ENCODE assay signal across 9 cellular contexts in genomic region chr7:151225948-151226510, GRCh38. TPM values are rescaled to one million over a fixed set of nuclear protein-coding genes. Genes with fewer than 3 reads are reported as not detected.
A peak's percentile ranks its signal among the peaks of the same experiment; 100 is the strongest.
DNase-seq lines count a peak whose midpoint lies in the region; ATAC-seq and TF ChIP-seq lines count a peak whose summit lies in the region.
"Had no signal": no experiment of that assay in that cellular context is flagged by ENCODE, and none has a peak within 500 bp of the region (broad histone marks: within the 10 kb centered on the region; RNA-seq: fewer than 3 reads in every experiment).

No MANE protein-coding gene starts in this region.

- H3K27ac Mint-ChIP-seq in GM23338 = no peak overlapping the region

- no peaks in the 10 kb centered on the region for H3K27me3 ChIP-seq in GM23338 (ENCODE audit: insufficient read depth)
- no peaks in the 10 kb centered on the region for H3K27me3 ChIP-seq in SJSA1 (replicated peaks)

- H3K4me2 ChIP-seq in GM23338 = peak overlapping the region; percentile 91

- H3K4me1 ChIP-seq in GM23338 (ENCODE audit: insufficient read depth) = peaks cover 13% of the 10 kb centered on the region
- H3K4me1 ChIP-seq in SJSA1 (replicated peaks) = peaks cover 16% of the 10 kb centered on the region

- peaks cover 9% of the 10 kb centered on the region for H3F3A ChIP-seq in GM23338 (replicated peaks; ENCODE audit: low read depth)

- peaks cover 14% of the 10 kb centered on the region; the same call in 1 of the 2 replicates for H4K20me1 ChIP-seq in GM23338 (replicated peaks; ENCODE audit: insufficient read depth)

- H3K9me3 ChIP-seq in SJSA1 (replicated peaks) = no peaks in the 10 kb centered on the region

- no peak overlapping the region for H3K27ac ChIP-seq in GM23338 (ENCODE audit: low read depth)
- no peak overlapping the region for H3K27ac ChIP-seq in SJSA1

- H3K27me3 Mint-ChIP-seq in GM23338 (ENCODE audit: insufficient read depth, low read depth, poor library complexity) = peaks cover 11% of the 10 kb centered on the region

- no peaks in the 10 kb centered on the region for H3K9me3 Mint-ChIP-seq in GM23338

- H3K36me3 ChIP-seq in GM23338 (ENCODE audit: insufficient read depth) = peaks cover 25% of the 10 kb centered on the region
- peaks cover 53% of the 10 kb centered on the region for H3K36me3 ChIP-seq in SJSA1

- ATAC-seq in GM23338 (no peak), GM21515 (IDR thresholded peaks at IDR 0.05; ENCODE audit: unreplicated experiment) (no peak)

- H3K4me3 Mint-ChIP-seq in GM23338 = peak overlapping the region; percentile 98

- H2AFZ ChIP-seq in GM23338 = no peak overlapping the region

- peaks cover 17% of the 10 kb centered on the region for H3K79me2 ChIP-seq in GM23338 (replicated peaks; ENCODE audit: insufficient read depth)

- H3K4me3 ChIP-seq in GM23338 = peak overlapping the region; percentile 95
- peak overlapping the region; percentile 57 for H3K4me3 ChIP-seq in SJSA1
- peak overlapping the region; percentile 90 for H3K4me3 ChIP-seq in fibroblast of the aortic adventitia (ENCODE audit: low read depth, low read length)
- peak overlapping the region; percentile 81 for H3K4me3 ChIP-seq in skeletal muscle cell (ENCODE audit: low read depth, low read length)

- no peaks in the 10 kb centered on the region for H3K9me2 ChIP-seq in GM23338 (ENCODE audit: insufficient read depth)

- DNase-seq in GM23338 (ENCODE audit: low spot score) = no peak
- DNase-seq in SJSA1 (ENCODE audit: low read depth in 1 of 2, low spot score in 2 of 2) = no peak
- DNase-seq in fibroblast of the aortic adventitia (ENCODE audit: low read depth) = no peak
- DNase-seq in skeletal muscle cell (ENCODE audit: low read depth) = no peak
- no peak for DNase-seq in NCI-H1694 treated with DMSO at 0.1 percent for 48 hours (lab: John Stamatoyannopoulos, UW)
- no peak for DNase-seq in stimulated activated naive CD4-positive, alpha-beta T cell (lab: John Stamatoyannopoulos, UW)
- DNase-seq in stimulated activated CD4-positive, alpha-beta T cell treated with anti-CD3 and anti-CD28 coated beads, Interleukin-4, amount 100 ng/mL, for 4 hours = no peak

- peaks cover 23% of the 10 kb centered on the region for H3K4me1 Mint-ChIP-seq in GM23338

- H3K36me3 Mint-ChIP-seq in GM23338 (ENCODE audit: low read depth) = peaks cover 53% of the 10 kb centered on the region

- TF ChIP-seq CTCF in GM23338 (conservative IDR thresholded peaks at IDR 0.05; ENCODE audit: low read depth in 2 of 2) (no peak), fibroblast of the aortic adventitia (IDR thresholded peaks at IDR 0.05; ENCODE audit: insufficient read depth, low read length) (no peak)

TF ChIP-seq in GM23338, 12 proteins besides CTCF, POLR2A, EP300 and RAD21 (continues in another document):
- no peak for TF ChIP-seq ETS1 (IDR thresholded peaks at IDR 0.05)
- TF ChIP-seq POLR2AphosphoS5 (IDR thresholded peaks at IDR 0.05; ENCODE audit: low read depth) = no peak
- no peak for TF ChIP-seq CREB1 (CRISPR knock-in tag; IDR thresholded peaks at IDR 0.05; ENCODE audit: low read depth)
- TF ChIP-seq ZNF114 (CRISPR knock-in tag; IDR thresholded peaks at IDR 0.05) = no peak
- no peak for TF ChIP-seq ZNF331 (CRISPR knock-in tag; IDR thresholded peaks at IDR 0.05; ENCODE audit: low read depth)
- TF ChIP-seq ZNF462 (CRISPR knock-in tag; IDR thresholded peaks at IDR 0.05) = no peak

RNA-seq across cellular contexts. Expression of gene ABCF2, which starts 1.0 kb away (rescaled TPM):
- 47.9 and 58.7 TPM in 2 replicates for total RNA-seq in GM23338 (2014; rRNA removed; shearing (Covaris generic))
- polyA plus RNA-seq in GM23338 (2016; fragmentation: Nextera tagmentation; extraction: Ambion mirVana) = 17.8 and 18.7 TPM in 2 replicates
- total RNA-seq in SJSA1 (2014; rRNA removed; shearing (Covaris generic)) = 52.0 and 72.6 TPM in 2 replicates
- total RNA-seq in fibroblast of the aortic adventitia (ENCODE audit: low replicate concordance) = 18.8 and 50.9 TPM in 2 replicates

RNA-seq across cellular contexts. Expression of gene CHPF2, which starts 6.3 kb away (rescaled TPM):
- total RNA-seq in GM23338 (2014; rRNA removed; shearing (Covaris generic)) = 24.9 and 26.1 TPM in 2 replicates
- polyA plus RNA-seq in GM23338 (2016; fragmentation: Nextera tagmentation; extraction: Ambion mirVana) = 4.8 and 5.4 TPM in 2 replicates
- 50.1 and 68.1 TPM in 2 replicates for total RNA-seq in SJSA1 (2014; rRNA removed; shearing (Covaris generic))
- total RNA-seq in fibroblast of the aortic adventitia (ENCODE audit: low replicate concordance) = 33.0 and 47.0 TPM in 2 replicates

RNA-seq across cellular contexts. Expression of gene H2BK1, which starts 15.7 kb away (rescaled TPM):
- not detected in 2 replicates for total RNA-seq in GM23338 (2014; rRNA removed; shearing (Covaris generic))
- not detected in 2 replicates for polyA plus RNA-seq in GM23338 (2016; fragmentation: Nextera tagmentation; extraction: Ambion mirVana)
- total RNA-seq in SJSA1 (2014; rRNA removed; shearing (Covaris generic)) = not detected in 2 replicates
- total RNA-seq in fibroblast of the aortic adventitia (ENCODE audit: low replicate concordance) = not detected in 2 replicates
- total RNA-seq: subcutaneous adipose tissue had no signal

RNA-seq across cellular contexts. Expression of gene SMARCD3, which starts 22.5 kb away (rescaled TPM):
- 2.2 and 3.3 TPM in 2 replicates for total RNA-seq in GM23338 (2014; rRNA removed; shearing (Covaris generic))
- 2.7 and 4.0 TPM in 2 replicates for polyA plus RNA-seq in GM23338 (2016; fragmentation: Nextera tagmentation; extraction: Ambion mirVana)
- total RNA-seq in SJSA1 (2014; rRNA removed; shearing (Covaris generic)) = 20.9 and 22.6 TPM in 2 replicates
- total RNA-seq in fibroblast of the aortic adventitia (ENCODE audit: low replicate concordance) = 44.9 and 59.7 TPM in 2 replicates

RNA-seq across cellular contexts. Expression of gene ASB10, which starts 39.0 kb away (rescaled TPM):
- total RNA-seq in GM23338 (2014; rRNA removed; shearing (Covaris generic)) = not detected in 2 replicates
- not detected in 2 replicates for polyA plus RNA-seq in GM23338 (2016; fragmentation: Nextera tagmentation; extraction: Ambion mirVana)
- not detected in 2 replicates for total RNA-seq in SJSA1 (2014; rRNA removed; shearing (Covaris generic))
- not detected in 2 replicates for total RNA-seq in fibroblast of the aortic adventitia (ENCODE audit: low replicate concordance)
- total RNA-seq: subcutaneous adipose tissue had no signal
